ENCODE assay signal across 19 cellular contexts in the genomic region with DNA sequence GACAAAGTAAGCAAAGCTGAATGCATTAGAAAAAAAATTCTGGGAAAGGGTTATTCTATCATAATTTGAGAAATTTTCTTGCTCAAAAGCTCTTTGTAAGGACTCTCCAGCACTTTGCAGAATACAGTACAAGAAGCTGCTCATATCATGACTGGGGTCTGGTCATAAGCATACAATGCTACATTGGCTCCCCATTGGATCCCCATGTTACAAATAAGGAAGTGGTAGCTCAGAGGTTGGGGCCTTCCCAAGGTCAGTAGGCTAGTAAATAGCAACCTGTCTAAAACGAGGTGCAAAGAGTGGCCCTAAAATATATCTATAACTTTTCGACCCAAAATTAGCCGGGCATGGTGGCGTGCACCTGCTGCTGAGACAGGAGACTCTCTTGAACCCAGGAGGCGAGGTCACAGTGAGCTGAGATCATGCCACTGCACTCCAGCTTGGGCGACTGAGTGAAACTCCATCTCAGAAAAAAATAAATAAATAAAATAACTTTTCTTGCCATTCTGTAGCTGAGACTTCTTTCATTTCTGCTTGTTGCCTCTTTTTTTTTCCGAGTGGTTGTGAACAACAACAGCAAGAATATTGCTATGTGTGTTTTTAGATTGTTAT. TPM values are rescaled to one million over a fixed set of nuclear protein-coding genes. Genes with fewer than 3 reads are reported as not detected.
DNase-seq lines count a peak whose midpoint lies in the region; ATAC-seq, FAIRE-seq and TF ChIP-seq lines count a peak whose summit lies in the region.
"Had no signal": no experiment of that assay in that cellular context is flagged by ENCODE, and none has a peak within 500 bp of the region (broad histone marks: within the 10 kb centered on the region; RNA-seq: fewer than 3 reads in every experiment).

No MANE protein-coding gene starts in this region.

- H3K4me1 Mint-ChIP-seq in Caco-2 (ENCODE audit: low read depth, unreplicated experiment), result peaks cover 32% of the 10 kb centered on the region

- H3K27me3 ChIP-seq in Caco-2 (replicated peaks; ENCODE audit: control insufficient read depth, insufficient read depth, low read length), result no peaks in the 10 kb centered on the region
- peaks cover 6% of the 10 kb centered on the region in 2 experiments; a peak in 3 of 4 replicates for H3K27me3 ChIP-seq in GM12878 (replicated peaks in 1 of 2; ENCODE audit: control insufficient read depth in 2 of 2, insufficient read depth in 2 of 2, low read length in 1 of 2)
- H3K27me3 ChIP-seq in mucosa of rectum (ENCODE audit: control insufficient read depth in 2 of 2, insufficient read depth in 2 of 2, low read length in 2 of 2), result peaks cover 8 to 25% of the 10 kb centered on the region in 2 donors
- H3K27me3 ChIP-seq in uterus, result peaks cover 20 to 67% of the 10 kb centered on the region in 2 donors
- peaks cover 96 to 100% of the 10 kb centered on the region in 2 donors for H3K27me3 ChIP-seq in left lung

- FAIRE-seq in GM12878 (lab: Jason Lieb, UNC), result no peak
- FAIRE-seq: GM12892, H54, HepG2, HTR-8/SVneo had no signal

- peaks cover 48% of the 10 kb centered on the region for H3K36me3 Mint-ChIP-seq in Caco-2 (ENCODE audit: insufficient read depth, unreplicated experiment)

- TF ChIP-seq RAD21 in GM12878 (IDR thresholded peaks at IDR 0.05; ENCODE audit: insufficient read depth, low read depth, low read length), result no peak

- H3K4me2 ChIP-seq in GM12878 (ENCODE audit: control insufficient read depth, insufficient read depth), result no peak overlapping the region
- H3K4me2 ChIP-seq: BLaER1 treated with 17β-estradiol and CSF1 and Interleukin-3, amounts not matched to agents 10 nM and 100 nM had no signal

- TF ChIP-seq POLR2A in GM12878 (IDR thresholded peaks at IDR 0.05; ENCODE audit: low read depth, low read length) (no peak), uterus (IDR thresholded peaks at IDR 0.05) (no peak)

- H3K27ac ChIP-seq in HEK293 (ENCODE audit: extremely low read depth, low read depth, low read length), result no peak overlapping the region
- no peak overlapping the region for H3K27ac ChIP-seq in GM12878 (ENCODE audit: control insufficient read depth, insufficient read depth)
- peak overlapping the region; percentile 56 to 100 for H3K27ac ChIP-seq in mucosa of rectum (ENCODE audit: low read depth in 2 of 2, low read length in 2 of 2)
- H3K27ac ChIP-seq in uterus, result no peak overlapping the region
- no peak overlapping the region for H3K27ac ChIP-seq in left lung
- H3K27ac ChIP-seq: BLaER1 treated with 17β-estradiol and CSF1 and Interleukin-3, amounts not matched to agents 10 nM and 100 nM had no signal

- no peak overlapping the region for H2AFZ ChIP-seq in GM12878 (ENCODE audit: control insufficient read depth, low read depth, low read length)

- no peak for ATAC-seq in GM12878
- no peak for ATAC-seq in HG02981 (IDR thresholded peaks at IDR 0.05; ENCODE audit: unreplicated experiment)
- no peak for ATAC-seq in GM21529 (IDR thresholded peaks at IDR 0.05; ENCODE audit: unreplicated experiment)
- ATAC-seq in left lung, result no peak
- ATAC-seq: HCT116, HepG2 had no signal

- no peak overlapping the region for H3K4me3 Mint-ChIP-seq in Caco-2 (ENCODE audit: unreplicated experiment)
- H3K4me3 Mint-ChIP-seq: CD4-positive, alpha-beta T cell had no signal

- no peaks in the 10 kb centered on the region for H3K27me3 Mint-ChIP-seq in Caco-2 (ENCODE audit: insufficient read depth, unreplicated experiment)

- no peak for TF ChIP-seq CTCF in Caco-2 (IDR thresholded peaks at IDR 0.05; ENCODE audit: insufficient read depth in 1 of 2, low read depth in 1 of 2, low read length in 1 of 2, severe bottlenecking in 1 of 2, unreplicated experiment in 1 of 2)
- TF ChIP-seq CTCF in HEK293 (tag by site-specific recombination; IDR thresholded peaks at IDR 0.05), result no peak
- TF ChIP-seq CTCF in GM12878 (IDR thresholded peaks at IDR 0.05 in 2 of 3, conservative IDR thresholded peaks at IDR 0.05 in 1 of 3; ENCODE audit: control insufficient read depth in 2 of 3, extremely low read depth in 1 of 3, insufficient read depth in 1 of 3, low read depth in 3 of 3, low read length in 3 of 3), result no peak
- no peak for TF ChIP-seq CTCF in uterus (IDR thresholded peaks at IDR 0.05)
- TF ChIP-seq CTCF in left lung (IDR thresholded peaks at IDR 0.05), result no peak

- peak overlapping the region; percentile 66 for H3K27ac Mint-ChIP-seq in Caco-2 (ENCODE audit: unreplicated experiment)
- H3K27ac Mint-ChIP-seq: CD4-positive, alpha-beta T cell had no signal

- intact Hi-C loops in Caco-2 (cut with micrococcal nuclease; ENCODE audit: unreplicated experiment), result no loop called here
- intact Hi-C loops in GM12878 (cut with micrococcal nuclease; ENCODE audit: unreplicated experiment), result no loop called here
- intact Hi-C loops in uterus (cut with DNase I; ENCODE audit: low total_unique reads), result no loop called here
- intact Hi-C loops in left lung (cut with DNase I), result no loop called here

- H4K20me1 ChIP-seq in GM12878 (ENCODE audit: control insufficient read depth, insufficient read depth), result no peaks in the 10 kb centered on the region

- H3K4me1 ChIP-seq in Caco-2, result peaks cover 83% of the 10 kb centered on the region
- no peaks in the 10 kb centered on the region; the same call in 1 of the 2 replicates for H3K4me1 ChIP-seq in HEK293 (ENCODE audit: control insufficient read depth, insufficient read depth, low read length)
- H3K4me1 ChIP-seq in GM12878 (ENCODE audit: control insufficient read depth, insufficient read depth, low read length), result no peaks in the 10 kb centered on the region
- peaks cover 30 to 59% of the 10 kb centered on the region in 2 donors for H3K4me1 ChIP-seq in mucosa of rectum (ENCODE audit: control insufficient read depth in 2 of 2, insufficient read depth in 2 of 2, low read length in 2 of 2)
- H3K4me1 ChIP-seq in uterus, result peaks cover 0 to 12% of the 10 kb centered on the region in 2 donors
- peaks cover 13 to 27% of the 10 kb centered on the region in 2 donors for H3K4me1 ChIP-seq in left lung

- H3K4me3 ChIP-seq in Caco-2 (ENCODE audit: low read depth, low read length), result no peak overlapping the region
- no peak overlapping the region for H3K4me3 ChIP-seq in HEK293 (ENCODE audit: low read depth, low read length)
- H3K4me3 ChIP-seq in GM12878, result no peak overlapping the region
- no peak overlapping the region for H3K4me3 ChIP-seq in mucosa of rectum (ENCODE audit: low read length in 2 of 2)
- H3K4me3 ChIP-seq in uterus, result no peak overlapping the region
- no peak overlapping the region for H3K4me3 ChIP-seq in left lung
- H3K4me3 ChIP-seq: BLaER1 treated with 17β-estradiol and CSF1 and Interleukin-3, amounts not matched to agents 10 nM and 100 nM had no signal

- H3K9me3 ChIP-seq in Caco-2 (no peaks in the 10 kb centered on the region), HEK293 (ENCODE audit: control insufficient read depth, insufficient read depth, low read depth, low read length) (no peaks in the 10 kb centered on the region), GM12878 (replicated peaks; ENCODE audit: control insufficient read depth, insufficient read depth, low read length) (no peaks in the 10 kb centered on the region), mucosa of rectum (ENCODE audit: control insufficient read depth in 2 of 2, low read length in 2 of 2) (no peaks in the 10 kb centered on the region), uterus (no peaks in the 10 kb centered on the region), left lung (no peaks in the 10 kb centered on the region)

- H3K9me3 Mint-ChIP-seq in Caco-2 (ENCODE audit: unreplicated experiment), result no peaks in the 10 kb centered on the region
- H3K9me3 Mint-ChIP-seq: CD4-positive, alpha-beta T cell had no signal

- SMC1A ChIA-PET in GM12878 (lab: Charles Lee; ENCODE audit: uncharacterized antibody, unreplicated experiment), result interaction anchor here (0.6 to 1.8 kb wide), 10 partner anchors 38 to 401 kb away, joined by 3 to 11 read pairs (median 4); no protein-coding TSS in a partner anchor

- POLR2A ChIA-PET in Caco-2 (lab: Charles Lee) (no interaction called here), HEK293 (lab: Yijun Ruan, JAX) (no interaction called here), GM12878 (lab: Charles Lee) (no interaction called here)

- CTCF ChIA-PET in Caco-2 (lab: Charles Lee) (interaction anchor here (0.5 to 1.4 kb wide), 2 partner anchors 130 to 132 kb away, joined by 3 to 6 read pairs; no protein-coding TSS in a partner anchor), HEK293 (lab: Yijun Ruan, JAX) (interaction anchor here (0.5 to 13.6 kb wide), 10 partner anchors 9 to 1012 kb away, joined by 3 to 206 read pairs (median 4); no protein-coding TSS in a partner anchor), GM12878 (lab: Yijun Ruan, JAX) (interaction anchor here (0.6 to 14.0 kb wide), 15 partner anchors 22 to 593 kb away, joined by 3 to 360 read pairs (median 3); partner anchors contain the start of gene URAD)

- H3K36me3 ChIP-seq in Caco-2 (ENCODE audit: control insufficient read depth, insufficient read depth, low read length) (peaks cover 4% of the 10 kb centered on the region), HEK293 (ENCODE audit: control insufficient read depth in 2 of 2, insufficient read depth in 1 of 2, low read length in 2 of 2) (peaks cover 0 to 38% of the 10 kb centered on the region in 2 experiments; a peak in 2 of 3 replicates), GM12878 (ENCODE audit: control insufficient read depth in 2 of 2, insufficient read depth in 2 of 2, low read length in 1 of 2) (no peaks in the 10 kb centered on the region), mucosa of rectum (ENCODE audit: control insufficient read depth in 2 of 2, insufficient read depth in 2 of 2, low read length in 2 of 2) (peaks cover 0 to 10% of the 10 kb centered on the region in 2 donors), uterus (no peaks in the 10 kb centered on the region), left lung (no peaks in the 10 kb centered on the region)
- H3K36me3 ChIP-seq: BLaER1 treated with 17β-estradiol and CSF1 and Interleukin-3, amounts not matched to agents 10 nM and 100 nM had no signal

- no peak for TF ChIP-seq EP300 in GM12878 (IDR thresholded peaks at IDR 0.05; ENCODE audit: borderline replicate concordance in 1 of 2, control insufficient read depth in 1 of 2, low read depth in 2 of 2, low read length in 2 of 2)

- 15% methylated on average over 7 of the region's 7 CpGs for WGBS in GM12878 (ENCODE audit: insufficient coverage, insufficient replicate concordance, low lambda C conversion rate, missing lambda C conversion rate)

- no peaks in the 10 kb centered on the region for H3K79me2 ChIP-seq in GM12878 (ENCODE audit: control insufficient read depth, insufficient read depth, low read length)

- BruUV-seq in Caco-2 (replicated peaks; lab: Mats Ljungman, UMichigan), result no TSS peak
- no TSS peak for BruUV-seq in GM12878 (replicated peaks; lab: Mats Ljungman, UMichigan)

- no peak for DNase-seq in Caco-2
- no peak for DNase-seq in GM12878 (ENCODE audit: low read depth, low spot score)
- DNase-seq in uterus, result no peak
- DNase-seq in left lung, result no peak
- DNase-seq: ACHN; CD4-positive, alpha-beta T cell; DMS79 had no signal

- H3K9ac ChIP-seq in GM12878 (ENCODE audit: control insufficient read depth, insufficient read depth, low read length) (no peak overlapping the region), mucosa of rectum (ENCODE audit: low read depth in 1 of 2, low read length in 2 of 2) (no peak overlapping the region)
- H3K9ac ChIP-seq: BLaER1 treated with 17β-estradiol and CSF1 and Interleukin-3, amounts not matched to agents 10 nM and 100 nM had no signal

- RAD21 ChIA-PET in GM12878 (lab: Charles Lee; ENCODE audit: unreplicated experiment), result interaction anchor here (0.8 to 1.8 kb wide), 5 partner anchors 25 to 142 kb away, joined by 3 to 16 read pairs (median 6); no protein-coding TSS in a partner anchor

- in situ Hi-C loops in GM12878 (cut with MboI), result no loop called here

RNA-seq across cellular contexts. Expression of gene CDX2, which starts 10.1 kb away (rescaled TPM):
- total RNA-seq in Caco-2 (2022) (104 and 109 TPM in 2 replicates), GM12878 (2014; rRNA removed) (not detected in 2 replicates), GM12878 (2014; rRNA removed; fragmentation: Illumina TruSeq; extraction: Trizol) (not detected in 2 replicates), GM12878 (2021) (0.15 TPM in 1 of 2 replicates, not detected in the other), uterus (under 1 TPM in 1 of 4 donors, not detected in 3; 0.29 TPM), left lung (not detected)
- total RNA-seq in GM12878 (2013; cell fraction: nucleolus; rRNA removed), result not detected in 2 replicates
- polyA plus RNA-seq in GM12878 (2011; ENCODE audit: low read depth), result not detected
- polyA plus RNA-seq in GM12878 (2011; rRNA removed) (not detected in 2 replicates), GM12878 (2014; fragmentation: Illumina TruSeq; extraction: Trizol) (not detected in 2 replicates), GM12878 (2014; fragmentation: Nextera tagmentation; extraction: Ambion mirVana) (not detected), GM12878 (2014; rRNA removed) (not detected in 2 replicates), GM12878 (2016; fragmentation: Nextera tagmentation; extraction: Ambion mirVana) (not detected)
- polyA plus RNA-seq in GM12878 (2011; cell fraction: cytosol; rRNA removed), result not detected in 2 replicates
- not detected in 2 replicates for polyA plus RNA-seq in GM12878 (2011; cell fraction: nucleus; rRNA removed)
- polyA plus RNA-seq in GM12878 (2012), result not detected in 2 replicates
- polyA minus RNA-seq in GM12878 (2011; rRNA and poly(A)+ RNA removed), result not detected in 2 replicates
- not detected in 2 replicates for polyA minus RNA-seq in GM12878 (2011; cell fraction: cytosol; rRNA and poly(A)+ RNA removed)
- 0.10 TPM in 1 of 2 replicates, not detected in the other for polyA minus RNA-seq in GM12878 (2011; cell fraction: nucleus; rRNA and poly(A)+ RNA removed)
- total RNA-seq: A172; CD4-positive, alpha-beta T cell had no signal
- polyA plus RNA-seq: HepG2 had no signal

RNA-seq across cellular contexts. Expression of gene URAD, which starts 29.5 kb away (rescaled TPM):
- total RNA-seq in Caco-2 (2022) (5.2 and 8.1 TPM in 2 replicates), GM12878 (2014; rRNA removed) (not detected in 2 replicates), GM12878 (2014; rRNA removed; fragmentation: Illumina TruSeq; extraction: Trizol) (not detected in 2 replicates), GM12878 (2021) (not detected in 2 replicates), uterus (not detected), left lung (not detected)
- not detected in 2 replicates for total RNA-seq in GM12878 (2013; cell fraction: nucleolus; rRNA removed)
- polyA plus RNA-seq in GM12878 (2011; ENCODE audit: low read depth), result not detected
- polyA plus RNA-seq in GM12878 (2011; rRNA removed) (not detected in 2 replicates), GM12878 (2014; fragmentation: Illumina TruSeq; extraction: Trizol) (not detected in 2 replicates), GM12878 (2014; fragmentation: Nextera tagmentation; extraction: Ambion mirVana) (not detected), GM12878 (2014; rRNA removed) (not detected in 2 replicates), GM12878 (2016; fragmentation: Nextera tagmentation; extraction: Ambion mirVana) (not detected)
- polyA plus RNA-seq in GM12878 (2011; cell fraction: cytosol; rRNA removed), result not detected in 2 replicates
- polyA plus RNA-seq in GM12878 (2011; cell fraction: nucleus; rRNA removed), result not detected in 2 replicates
- not detected in 2 replicates for polyA plus RNA-seq in GM12878 (2012)
- not detected in 2 replicates for polyA minus RNA-seq in GM12878 (2011; rRNA and poly(A)+ RNA removed)
- not detected in 2 replicates for polyA minus RNA-seq in GM12878 (2011; cell fraction: cytosol; rRNA and poly(A)+ RNA removed)
- not detected in 2 replicates for polyA minus RNA-seq in GM12878 (2011; cell fraction: nucleus; rRNA and poly(A)+ RNA removed)
- total RNA-seq: A172; CD4-positive, alpha-beta T cell; G401; HepG2 had no signal
- polyA plus RNA-seq: HepG2 had no signal

RNA-seq across cellular contexts. Expression of gene PDX1, which starts 39.2 kb away (rescaled TPM):
- total RNA-seq in Caco-2 (2022) (3.7 and 3.9 TPM in 2 replicates), GM12878 (2014; rRNA removed) (not detected in 2 replicates), GM12878 (2014; rRNA removed; fragmentation: Illumina TruSeq; extraction: Trizol) (not detected in 2 replicates), GM12878 (2021) (not detected in 2 replicates), uterus (not detected), left lung (not detected)
- not detected in 2 replicates for total RNA-seq in GM12878 (2013; cell fraction: nucleolus; rRNA removed)
- polyA plus RNA-seq in GM12878 (2011; ENCODE audit: low read depth), result not detected
- polyA plus RNA-seq in GM12878 (2011; rRNA removed) (0.03 and 0.09 TPM in 2 replicates), GM12878 (2014; fragmentation: Illumina TruSeq; extraction: Trizol) (not detected in 2 replicates), GM12878 (2014; fragmentation: Nextera tagmentation; extraction: Ambion mirVana) (under 1 TPM in 1 of 2 experiments, not detected in 1; 0.02 TPM), GM12878 (2014; rRNA removed) (not detected in 2 replicates), GM12878 (2016; fragmentation: Nextera tagmentation; extraction: Ambion mirVana) (not detected)
- 0.03 TPM in 1 of 2 replicates, not detected in the other for polyA plus RNA-seq in GM12878 (2011; cell fraction: cytosol; rRNA removed)
- polyA plus RNA-seq in GM12878 (2011; cell fraction: nucleus; rRNA removed), result 0.07 TPM in 1 of 2 replicates, not detected in the other
- 0.06 and 0.08 TPM in 2 replicates for polyA plus RNA-seq in GM12878 (2012)
- polyA minus RNA-seq in GM12878 (2011; rRNA and poly(A)+ RNA removed), result not detected in 2 replicates
- not detected in 2 replicates for polyA minus RNA-seq in GM12878 (2011; cell fraction: cytosol; rRNA and poly(A)+ RNA removed)
- polyA minus RNA-seq in GM12878 (2011; cell fraction: nucleus; rRNA and poly(A)+ RNA removed), result not detected in 2 replicates
- total RNA-seq: A172; CD4-positive, alpha-beta T cell; G401 had no signal
- polyA plus RNA-seq: HepG2 had no signal

Comparison
In these comparisons a context has a peak if more than half of its experiments do, and no peak if none do; other contexts are left out.
1. H3K27ac ChIP-seq: peak in mucosa of rectum (2 of 2); none in HEK293 (single experiment), GM12878 (single experiment), uterus (0 of 2) and left lung (0 of 2).
2. RNA of gene CDX2, which starts 10.1 kb away (total RNA-seq): 104 to 109 TPM in Caco-2; 0.29 TPM in uterus, 0.15 TPM in GM12878 and not detected in left lung; every median in the first group is over 10 times any median in the second.